Comparison of ENCODE assay signal across 2 cellular contexts in genomic region chr5:73229271-73229670, GRCh38.
TF ChIP-seq lines count a peak whose summit lies in the region.

No MANE protein-coding gene starts in this region.

TF ChIP-seq in GM23338, 12 proteins besides CTCF, POLR2A, EP300 and RAD21 (continued from another document):
- TF ChIP-seq ETS1 (IDR thresholded peaks at IDR 0.05), result no peak
- TF ChIP-seq REST (IDR thresholded peaks at IDR 0.05; ENCODE audit: unreplicated experiment), result no peak

TF ChIP-seq in SK-N-SH treated with all-trans-retinoic acid at 6 μM for 48 hours, 23 proteins besides CTCF, POLR2A, EP300 and RAD21 (continued from another document):
- no peak for TF ChIP-seq TSHZ2 (CRISPR knock-in tag; IDR thresholded peaks at IDR 0.05)
